Comparison of ENCODE assay signal across 8 cellular contexts in the genomic region with DNA sequence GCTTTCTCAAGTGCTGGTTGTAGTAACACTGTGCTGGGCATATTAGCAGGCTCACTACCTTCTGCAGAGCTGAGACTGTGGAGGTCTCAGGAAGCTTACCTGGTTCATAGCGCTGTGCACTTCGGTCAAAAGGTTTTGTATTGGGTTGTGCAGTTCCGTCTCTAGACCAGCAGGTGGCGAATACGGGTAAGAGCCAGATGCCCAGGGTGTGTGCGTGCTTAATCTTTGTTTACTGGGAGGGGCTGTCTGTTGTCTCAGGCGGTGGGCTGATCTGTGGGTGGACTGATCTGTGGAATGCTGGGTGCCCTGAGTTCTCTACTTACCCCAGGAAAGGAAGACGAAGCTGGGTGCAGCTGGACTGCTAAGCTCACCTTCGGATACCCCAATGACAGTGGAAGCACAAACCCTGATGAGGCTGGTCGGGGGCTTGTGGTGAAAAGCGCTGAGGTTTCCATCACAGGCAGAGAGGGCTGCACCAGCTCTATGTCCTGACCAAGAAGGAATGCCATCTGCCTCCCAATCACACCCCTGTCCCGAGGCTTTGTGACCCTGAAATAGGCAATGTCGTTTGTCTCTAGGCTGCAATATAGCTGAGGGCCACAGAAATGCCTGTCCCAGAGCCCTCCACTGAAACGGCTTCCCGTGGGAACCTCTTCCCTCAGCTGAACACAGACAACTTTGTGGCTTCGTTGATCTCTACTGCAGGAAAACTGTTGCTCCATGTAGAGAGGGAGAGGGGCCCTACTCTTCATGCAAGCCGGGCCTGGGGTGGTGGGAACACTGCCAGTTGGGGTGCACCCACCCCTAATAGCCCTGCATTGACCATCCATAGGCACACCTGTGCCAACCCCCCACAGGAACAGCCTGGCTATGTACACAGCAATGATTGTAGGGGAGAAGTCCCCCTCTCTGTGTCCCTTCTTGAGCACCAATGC. TPM values are rescaled to one million over a fixed set of nuclear protein-coding genes. Genes with fewer than 3 reads are reported as not detected.
DNase-seq lines count a peak whose midpoint lies in the region; ATAC-seq, FAIRE-seq and TF ChIP-seq lines count a peak whose summit lies in the region.

No MANE protein-coding gene starts in this region.

- H3K27me3 ChIP-seq in HAP-1 (ENCODE audit: low read depth) (no peaks in the 10 kb centered on the region), SU-DHL-6 (ENCODE audit: low read length) (no peaks in the 10 kb centered on the region)

- peak; percentile 89 for ATAC-seq in activated naive CD8-positive, alpha-beta T cell treated with anti-CD3 and anti-CD28 coated beads, Interleukin-2, amount 50 U/mL, for 24 hours
- peak; percentile 79 to 89 for ATAC-seq in left cardiac atrium

- H3K4me1 ChIP-seq in HAP-1 = peaks cover 6% of the 10 kb centered on the region

- intact Hi-C loops in left cardiac atrium (cut with DNase I) = loop anchor here in 1 of 2 donors (2.0 kb wide), 1 partner anchor 282 kb away; a partner anchor contains a TSS

- H3K27me3 Mint-ChIP-seq in activated naive CD8-positive, alpha-beta T cell treated with anti-CD3 and anti-CD28 coated beads, Interleukin-2, amount 50 U/mL, for 24 hours = no peaks in the 10 kb centered on the region

- DNase-seq in ELF-1 (ENCODE audit: low read depth, low spot score) = peak; percentile 87
- DNase-seq in HAP-1 (ENCODE audit: low spot score in 2 of 2) = peak; percentile 81 to 85
- peak; percentile 65 for DNase-seq in NCI-H128 (lab: John Stamatoyannopoulos, UW; ENCODE audit: unreplicated experiment)
- peak; percentile 57 for DNase-seq in activated naive CD8-positive, alpha-beta T cell treated with anti-CD3 and anti-CD28 coated beads, Interleukin-2, amount 50 U/mL, for 24 hours
- peak; percentile 70 for DNase-seq in left cardiac atrium
- peak; percentile 15 for DNase-seq in pulmonary artery endothelial cell (ENCODE audit: low read depth, low spot score)
- DNase-seq in urothelium cell line (ENCODE audit: low spot score) = peak; percentile 76

- no peaks in the 10 kb centered on the region for H3K79me2 ChIP-seq in SU-DHL-6 (ENCODE audit: insufficient read depth, low read length)

- H3K4me3 Mint-ChIP-seq in activated naive CD8-positive, alpha-beta T cell treated with anti-CD3 and anti-CD28 coated beads, Interleukin-2, amount 50 U/mL, for 24 hours = no peak overlapping the region

- no peak overlapping the region for H3K4me3 ChIP-seq in HAP-1
- no peak overlapping the region for H3K4me3 ChIP-seq in SU-DHL-6 (ENCODE audit: insufficient read depth, low read length, poor library complexity, severe bottlenecking)

- no peak overlapping the region for H3K9ac ChIP-seq in SU-DHL-6 (ENCODE audit: low read length)

- H3K36me3 Mint-ChIP-seq in activated naive CD8-positive, alpha-beta T cell treated with anti-CD3 and anti-CD28 coated beads, Interleukin-2, amount 50 U/mL, for 24 hours (ENCODE audit: low read depth) = no peaks in the 10 kb centered on the region

- H3K36me3 ChIP-seq in HAP-1 (replicated peaks) (no peaks in the 10 kb centered on the region), SU-DHL-6 (ENCODE audit: low read length) (no peaks in the 10 kb centered on the region)

- in situ Hi-C loops in HAP-1 (cut with MboI; ENCODE audit: low sequenced_read_pairs) = loop anchor here (25.0 kb wide), 2 partner anchors 1223 to 1323 kb away; no protein-coding TSS in a partner anchor

- no peaks in the 10 kb centered on the region for H3F3A ChIP-seq in SU-DHL-6 (ENCODE audit: insufficient read depth)

- no peak for FAIRE-seq in urothelium cell line (lab: Jason Lieb, UNC)

- H3K27ac ChIP-seq in SU-DHL-6 (ENCODE audit: low read depth, low read length) = no peak overlapping the region

- peak; percentile 89 for TF ChIP-seq CTCF in SU-DHL-6 (IDR thresholded peaks at IDR 0.05; ENCODE audit: insufficient read depth, low read length, poor library complexity, severe bottlenecking)

- no peak overlapping the region for H3K27ac Mint-ChIP-seq in activated naive CD8-positive, alpha-beta T cell treated with anti-CD3 and anti-CD28 coated beads, Interleukin-2, amount 50 U/mL, for 24 hours

- no peaks in the 10 kb centered on the region for H3K9me3 ChIP-seq in HAP-1
- no peaks in the 10 kb centered on the region for H3K9me3 ChIP-seq in SU-DHL-6 (ENCODE audit: insufficient read depth, low read length)

- peaks cover under 1% of the 10 kb centered on the region for H3K9me3 Mint-ChIP-seq in activated naive CD8-positive, alpha-beta T cell treated with anti-CD3 and anti-CD28 coated beads, Interleukin-2, amount 50 U/mL, for 24 hours

- H3K9me2 ChIP-seq in SU-DHL-6 (replicated peaks; ENCODE audit: insufficient read depth, low read length) = no peaks in the 10 kb centered on the region

- no peak overlapping the region for H3K4me2 ChIP-seq in SU-DHL-6 (ENCODE audit: low read depth, low read length, poor library complexity, severe bottlenecking)

- peak overlapping the region; percentile 69 for H2AFZ ChIP-seq in SU-DHL-6 (ENCODE audit: low read depth, low read length, severe bottlenecking)

- H4K20me1 ChIP-seq in SU-DHL-6 (ENCODE audit: low read depth, low read length) = no peaks in the 10 kb centered on the region

- peaks cover 10% of the 10 kb centered on the region for H3K4me1 Mint-ChIP-seq in activated naive CD8-positive, alpha-beta T cell treated with anti-CD3 and anti-CD28 coated beads, Interleukin-2, amount 50 U/mL, for 24 hours

RNA-seq across cellular contexts. Expression of a gene that starts 45.9 kb away (rescaled TPM):
- total RNA-seq in left cardiac atrium (1 to 10 TPM; 1.6 to 3.6 TPM), pulmonary artery endothelial cell (1.8 and 1.9 TPM in 2 replicates)

Comparison
In these comparisons a context has a peak if more than half of its experiments do, and no peak if none do; other contexts are left out.
1. DNase-seq: peak in every context shown above with its lines; median percentile 87 in ELF-1; 83 in HAP-1; 76 in urothelium cell line; 70 in left cardiac atrium; 65 in NCI-H128; 57 in activated naive CD8-positive, alpha-beta T cell treated with anti-CD3 and anti-CD28 coated beads, Interleukin-2, amount 50 U/mL, for 24 hours; 15 in pulmonary artery endothelial cell.